9 cellular contexts compared by ENCODE assay signal in the genomic region with DNA sequence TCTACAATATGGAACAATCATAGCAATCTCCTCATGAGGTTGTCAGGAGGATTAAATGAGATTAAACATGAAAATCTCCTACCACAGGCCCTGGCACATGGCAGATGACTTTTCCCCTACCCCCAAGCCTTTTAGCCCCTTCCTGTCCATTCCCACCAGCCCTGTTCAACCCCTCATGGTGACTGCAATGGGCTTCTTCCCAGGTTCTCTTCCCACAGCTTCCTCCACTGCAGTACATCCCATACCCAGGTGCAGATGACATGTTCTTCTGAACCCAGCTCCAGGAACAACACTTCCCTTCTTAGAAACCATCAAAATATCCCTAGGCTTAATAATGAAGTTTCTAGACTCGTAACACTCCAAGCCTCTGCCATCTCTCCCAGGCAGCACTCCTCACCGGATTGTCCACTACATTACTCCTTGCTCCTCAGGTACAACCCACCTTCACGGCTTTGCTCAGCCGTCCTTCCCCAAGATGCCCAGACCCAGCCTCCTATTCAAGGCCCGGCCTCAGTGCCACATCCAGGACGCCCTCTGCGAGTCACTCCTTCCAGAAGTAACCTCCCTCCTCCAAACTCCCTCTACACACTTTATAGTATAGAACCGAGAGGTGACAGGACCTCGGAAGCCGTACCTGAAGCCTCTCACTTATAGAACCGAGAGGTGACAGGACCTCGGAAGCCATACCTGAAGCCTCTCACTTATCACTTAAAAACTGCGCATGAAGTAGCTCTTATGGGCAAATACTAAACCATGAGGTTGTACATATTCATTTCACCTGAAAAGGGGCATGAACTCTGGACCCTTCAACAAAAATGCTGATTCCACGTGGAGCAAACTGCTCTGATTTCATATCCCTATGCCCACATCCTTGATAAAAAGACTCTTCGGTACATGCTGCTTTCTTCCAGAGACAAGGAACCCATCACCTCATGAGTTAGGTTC. TPM values are rescaled to one million over a fixed set of nuclear protein-coding genes. Genes with fewer than 3 reads are reported as not detected.
DNase-seq lines count a peak whose midpoint lies in the region; ATAC-seq and TF ChIP-seq lines count a peak whose summit lies in the region.
"Had no signal": no experiment of that assay in that cellular context is flagged by ENCODE, and none has a peak within 500 bp of the region (broad histone marks: within the 10 kb centered on the region; RNA-seq: fewer than 3 reads in every experiment).

No MANE protein-coding gene starts in this region.

- H3K27ac ChIP-seq in brain microvascular endothelial cell (peak overlapping the region; percentile 8), osteoblast (ENCODE audit: low read depth, low read length) (peak overlapping the region; percentile 69)

- BruUV-seq in Caco-2 (replicated peaks; lab: Mats Ljungman, UMichigan): no TSS peak

- H3K36me3 Mint-ChIP-seq in Caco-2 (ENCODE audit: insufficient read depth, unreplicated experiment): no peaks in the 10 kb centered on the region

- intact Hi-C loops in Caco-2 (cut with micrococcal nuclease; ENCODE audit: unreplicated experiment): no loop called here

- peaks cover 35% of the 10 kb centered on the region for H3K79me2 ChIP-seq in osteoblast (ENCODE audit: insufficient read depth, low read length)

- in situ Hi-C loops in brain microvascular endothelial cell (cut with HindIII; ENCODE audit: low pct_ligation_motif_present, low sequenced_read_pairs): no loop called here

- no peaks in the 10 kb centered on the region for H3K9me3 Mint-ChIP-seq in Caco-2 (ENCODE audit: unreplicated experiment)

- H3K4me3 ChIP-seq in Caco-2 (ENCODE audit: low read depth, low read length) (peak overlapping the region; percentile 67), brain microvascular endothelial cell (ENCODE audit: low read depth, low read length) (peak overlapping the region; percentile 66), osteoblast (ENCODE audit: insufficient read depth, low read length) (peak overlapping the region; percentile 75)

- peak overlapping the region; percentile 81 for H3K4me2 ChIP-seq in osteoblast (ENCODE audit: insufficient read depth, low read length)

- H4K20me1 ChIP-seq in osteoblast (ENCODE audit: insufficient read depth, low read length): peaks cover 2% of the 10 kb centered on the region

- POLR2A ChIA-PET in Caco-2 (lab: Charles Lee): no interaction called here

- H3K9me3 ChIP-seq in Caco-2 (no peaks in the 10 kb centered on the region), osteoblast (ENCODE audit: low read depth, low read length) (no peaks in the 10 kb centered on the region)

- peak overlapping the region; percentile 24 for H3K27ac Mint-ChIP-seq in Caco-2 (ENCODE audit: unreplicated experiment)

- H3K36me3 ChIP-seq in Caco-2 (ENCODE audit: control insufficient read depth, insufficient read depth, low read length) (no peaks in the 10 kb centered on the region), brain microvascular endothelial cell (replicated peaks) (no peaks in the 10 kb centered on the region), osteoblast (ENCODE audit: insufficient read depth, low read length) (no peaks in the 10 kb centered on the region)

- CTCF ChIA-PET in Caco-2 (lab: Charles Lee): no interaction called here

- H3K4me1 ChIP-seq in Caco-2 (0 out of 2 replicates have a peak, but pooled peaks cover 3% of the 10 kb centered on the region), osteoblast (ENCODE audit: insufficient read depth, low read length) (peaks cover 26% of the 10 kb centered on the region)

- peak overlapping the region; percentile 87 for H2AFZ ChIP-seq in osteoblast (ENCODE audit: low read length)

- DNase-seq in Caco-2 (no peak), NCI-H82 (lab: John Stamatoyannopoulos, UW) (peak; percentile 77), brain microvascular endothelial cell (no peak), osteoblast (ENCODE audit: insufficient read length, low spot score, missing footprints) (peak; percentile 56), DMS79 treated with DMSO at 0.1 percent for 48 hours (lab: John Stamatoyannopoulos, UW) (no peak), RPMI8226 (no peak)
- DNase-seq in activated CD4-positive, CD25-positive, alpha-beta regulatory T cell treated with anti-CD3 and anti-CD28 coated beads, Interleukin-2, amount 50 U/mL, for 72 hours: no peak

- no peaks in the 10 kb centered on the region for H3K27me3 Mint-ChIP-seq in Caco-2 (ENCODE audit: insufficient read depth, unreplicated experiment)

- TF ChIP-seq CTCF in Caco-2 (IDR thresholded peaks at IDR 0.05; ENCODE audit: insufficient read depth in 1 of 2, low read depth in 1 of 2, low read length in 1 of 2, severe bottlenecking in 1 of 2, unreplicated experiment in 1 of 2): no peak
- TF ChIP-seq CTCF in brain microvascular endothelial cell (IDR thresholded peaks at IDR 0.05; ENCODE audit: low read depth, low read length, missing control alignments): no peak
- no peak for TF ChIP-seq CTCF in osteoblast (IDR thresholded peaks at IDR 0.05; ENCODE audit: extremely low read depth, low read depth, low read length)

- ATAC-seq in HG02938 (IDR thresholded peaks at IDR 0.05; ENCODE audit: unreplicated experiment): no peak
- ATAC-seq: Panc1 had no signal

- H3K4me1 Mint-ChIP-seq in Caco-2 (ENCODE audit: low read depth, unreplicated experiment): peaks cover 14% of the 10 kb centered on the region

- H3K27me3 ChIP-seq in Caco-2 (replicated peaks; ENCODE audit: control insufficient read depth, insufficient read depth, low read length) (no peaks in the 10 kb centered on the region), brain microvascular endothelial cell (replicated peaks) (no peaks in the 10 kb centered on the region), osteoblast (ENCODE audit: insufficient read depth, low read length) (no peaks in the 10 kb centered on the region)

- H3K4me3 Mint-ChIP-seq in Caco-2 (ENCODE audit: unreplicated experiment): peak overlapping the region; percentile 64

RNA-seq across cellular contexts. Expression of a gene that starts 1.5 kb away (rescaled TPM):
- total RNA-seq in Caco-2 (2022) (15.4 and 16.5 TPM in 2 replicates), osteoblast (13.8 and 16.3 TPM in 2 replicates)

Comparison
In these comparisons a context has a peak if more than half of its experiments do, and no peak if none do; other contexts are left out.
1. DNase-seq: peak in NCI-H82 (single experiment) and osteoblast (single experiment); none in Caco-2 (0 of 2), brain microvascular endothelial cell (single experiment), DMS79 treated with DMSO at 0.1 percent for 48 hours (single experiment), activated CD4-positive, CD25-positive, alpha-beta regulatory T cell treated with anti-CD3 and anti-CD28 coated beads, Interleukin-2, amount 50 U/mL, for 72 hours (single experiment) and RPMI8226 (single experiment).
2. Peak in every context shown above with its lines, with median percentiles within 50 percentile points of each other: H3K4me3 ChIP-seq.